Comparison of ENCODE assay signal across 9 cellular contexts in the genomic region with DNA sequence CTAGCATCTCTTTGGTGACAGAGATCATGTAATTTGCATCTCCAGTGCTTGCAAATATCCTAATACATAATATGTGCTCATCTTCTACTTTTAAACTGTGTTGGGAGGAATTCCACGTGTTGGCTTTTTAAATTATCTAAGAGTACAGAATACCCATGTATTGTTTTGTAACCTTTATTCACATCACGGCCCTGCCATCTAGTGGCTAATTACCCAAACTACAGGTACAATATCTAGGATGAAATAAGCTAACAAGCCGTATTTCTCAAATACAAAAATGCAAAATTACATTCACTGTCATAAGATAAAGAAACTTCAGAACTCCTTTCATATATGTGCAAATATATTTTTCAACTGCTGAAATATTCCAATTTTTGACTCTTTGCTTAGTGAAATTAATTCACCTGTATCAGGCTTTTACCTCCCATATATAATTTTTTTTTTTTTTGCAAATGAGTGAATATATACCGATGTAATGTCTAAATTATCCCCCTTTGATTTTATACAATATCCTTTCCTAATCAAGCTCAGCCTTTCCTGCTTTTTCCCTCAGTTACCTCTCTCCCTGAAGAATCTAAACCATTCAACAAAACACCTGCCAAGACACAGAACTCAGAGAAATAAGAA. TPM values are rescaled to one million over a fixed set of nuclear protein-coding genes. Genes with fewer than 3 reads are reported as not detected.
A peak's percentile ranks its signal among the peaks of the same experiment; 100 is the strongest.
DNase-seq lines count a peak whose midpoint lies in the region; ATAC-seq, FAIRE-seq and TF ChIP-seq lines count a peak whose summit lies in the region.
"Had no signal": no experiment of that assay in that cellular context is flagged by ENCODE, and none has a peak within 500 bp of the region (broad histone marks: within the 10 kb centered on the region; RNA-seq: fewer than 3 reads in every experiment).

No MANE protein-coding gene starts in this region.

- CTCF ChIA-PET in Panc1 (lab: Charles Lee) = interaction anchor here (0.5 to 1.0 kb wide), 3 partner anchors 11 to 42 kb away, joined by 3 to 8 read pairs (median 4); no protein-coding TSS in a partner anchor

- in situ Hi-C loops in Panc1 (cut with HindIII; ENCODE audit: low pct_unique_long_range_greater_than_20kb, low sequenced_read_pairs) = no loop called here

- no peak overlapping the region for H3K27ac Mint-ChIP-seq in nephron
- H3K27ac Mint-ChIP-seq: activated naive CD8-positive, alpha-beta T cell treated with anti-CD3 and anti-CD28 coated beads, Interleukin-2, amount 10 ng/mL, durations not matched to agents 7 days and 5 days had no signal

- POLR2A ChIA-PET in Panc1 (lab: Charles Lee) = no interaction called here

- no peak overlapping the region for H3K4me3 ChIP-seq in heart left ventricle
- no peak overlapping the region for H3K4me3 ChIP-seq in Panc1 (ENCODE audit: low read depth in 2 of 2, low read length in 2 of 2)

- peaks cover 4% of the 10 kb centered on the region for H3K36me3 Mint-ChIP-seq in nephron (ENCODE audit: low read depth)

- intact Hi-C loops in heart left ventricle (cut with DNase I) (loop anchor here in 3 of 10 donors (5.0 to 10.0 kb wide), 3 partner anchors 61 to 406 kb away; no protein-coding TSS in a partner anchor), Right ventricle myocardium inferior (cut with DNase I) (loop anchor here (5.0 kb wide), 1 partner anchor 401 kb away; no protein-coding TSS in a partner anchor), Panc1 (cut with micrococcal nuclease; ENCODE audit: unreplicated experiment) (loop anchor here (10.0 kb wide), 1 partner anchor 399 kb away; no protein-coding TSS in a partner anchor)

- no peaks in the 10 kb centered on the region for H3K36me3 ChIP-seq in heart left ventricle
- no peaks in the 10 kb centered on the region for H3K36me3 ChIP-seq in Panc1 (ENCODE audit: control insufficient read depth, insufficient read depth, low read length)

- H3K4me3 Mint-ChIP-seq in nephron = no peak overlapping the region
- H3K4me3 Mint-ChIP-seq: activated naive CD8-positive, alpha-beta T cell treated with anti-CD3 and anti-CD28 coated beads, Interleukin-2, amount 10 ng/mL, durations not matched to agents 7 days and 5 days had no signal

- BruUV-seq in Panc1 (replicated peaks; lab: Mats Ljungman, UMichigan) = no TSS peak

- WGBS in heart left ventricle, 4 donors = 19 to 29% (median 23%) methylated on average over 4 of the region's 4 CpGs

- H3K27me3 ChIP-seq in heart left ventricle (peaks cover 0 to 4% (median 0%) of the 10 kb centered on the region in 9 donors), Panc1 (ENCODE audit: control insufficient read depth, insufficient read depth, low read length) (no peaks in the 10 kb centered on the region)

- no peak for ATAC-seq in heart left ventricle
- ATAC-seq in Right ventricle myocardium inferior = no peak
- peak; percentile 43 for ATAC-seq in HG03103 (IDR thresholded peaks at IDR 0.05; ENCODE audit: low read depth, unreplicated experiment)
- no peak for ATAC-seq in Panc1

- no peak for DNase-seq in heart left ventricle
- DNase-seq in Right ventricle myocardium inferior (ENCODE audit: missing footprints) = no peak
- peak; percentile 13 for DNase-seq in Panc1 (ENCODE audit: low read depth, low spot score)
- DNase-seq in effector CD4-positive, alpha-beta T cell = peak; percentile 8
- no peak for DNase-seq in frontal cortex (ENCODE audit: low spot score in 2 of 2)
- no peak for DNase-seq in activated CD8-positive, alpha-beta memory T cell treated with anti-CD3 and anti-CD28 coated beads, Interleukin-2, amount 50 U/mL, for 4 hours
- DNase-seq: activated naive CD8-positive, alpha-beta T cell treated with anti-CD3 and anti-CD28 coated beads, Interleukin-2, amount 10 ng/mL, durations not matched to agents 7 days and 5 days had no signal

- TF ChIP-seq CTCF in heart left ventricle (IDR thresholded peaks at IDR 0.05) (peak; percentile 49 to 74 (median 64)), Panc1 (IDR thresholded peaks at IDR 0.05) (peak; percentile 58; the same call in 1 of the 2 replicates), nephron (IDR thresholded peaks at IDR 0.05; ENCODE audit: unreplicated experiment in 3 of 3) (peak; percentile 37 to 62 (median 44))

- no peak for FAIRE-seq in frontal cortex (lab: Jason Lieb, UNC)

- H3K9me3 ChIP-seq in heart left ventricle = peaks cover 0 to 6% (median 0%) of the 10 kb centered on the region in 12 donors
- peaks cover 8% of the 10 kb centered on the region; the same call in 1 of the 2 replicates for H3K9me3 ChIP-seq in Panc1 (ENCODE audit: control insufficient read depth, insufficient read depth, low read depth, low read length)

- H3K4me1 Mint-ChIP-seq in nephron = no peaks in the 10 kb centered on the region
- H3K4me1 Mint-ChIP-seq: activated naive CD8-positive, alpha-beta T cell treated with anti-CD3 and anti-CD28 coated beads, Interleukin-2, amount 10 ng/mL, durations not matched to agents 7 days and 5 days had no signal

- H3K27ac ChIP-seq in heart left ventricle = no peak overlapping the region
- H3K27ac ChIP-seq in Panc1 (ENCODE audit: low read length) = no peak overlapping the region

- no peak for TF ChIP-seq POLR2A in heart left ventricle (IDR thresholded peaks at IDR 0.05)

- H3K27me3 Mint-ChIP-seq in nephron (ENCODE audit: low read depth) = no peaks in the 10 kb centered on the region

- H3K4me1 ChIP-seq in heart left ventricle = peaks cover 0 to 5% (median 0%) of the 10 kb centered on the region in 12 donors
- H3K4me1 ChIP-seq in Panc1 (ENCODE audit: control insufficient read depth, insufficient read depth, low read length) = no peaks in the 10 kb centered on the region

- H3K9me3 Mint-ChIP-seq in nephron = peaks cover 4% of the 10 kb centered on the region

RNA-seq across cellular contexts. Expression of a gene that starts 30.3 kb away (rescaled TPM):
- total RNA-seq in heart left ventricle (10 to 100 TPM; 13.1 to 23.2 (median 17.2) TPM), Right ventricle myocardium inferior (19.1 TPM), Panc1 (2021; ENCODE audit: unreplicated experiment) (27.9 TPM), frontal cortex (97.0 TPM)
- 10 to 100 TPM; 14.6 to 22.3 TPM for polyA plus RNA-seq in heart left ventricle
- polyA plus RNA-seq in Panc1 (2012; ENCODE audit: insufficient read length) = 30.9 TPM

Comparison
In these comparisons a context has a peak if more than half of its experiments do, and no peak if none do; other contexts are left out.
1. DNase-seq: peak in Panc1 (single experiment) and effector CD4-positive, alpha-beta T cell (single experiment); none in heart left ventricle (0 of 5), Right ventricle myocardium inferior (single experiment), frontal cortex (0 of 2) and activated CD8-positive, alpha-beta memory T cell treated with anti-CD3 and anti-CD28 coated beads, Interleukin-2, amount 50 U/mL, for 4 hours (single experiment).
2. Peak in every context shown above with its lines, with median percentiles within 50 percentile points of each other: CTCF ChIP-seq.